16 cellular contexts compared by ENCODE assay signal in genomic region chr10:114206902-114207301, GRCh38. TPM values are rescaled to one million over a fixed set of nuclear protein-coding genes. Genes with fewer than 3 reads are reported as not detected.
DNase-seq lines count a peak whose midpoint lies in the region; ATAC-seq and TF ChIP-seq lines count a peak whose summit lies in the region.
"Had no signal": no experiment of that assay in that cellular context is flagged by ENCODE, and none has a peak within 500 bp of the region (broad histone marks: within the 10 kb centered on the region; RNA-seq: fewer than 3 reads in every experiment).

No MANE protein-coding gene starts in this region.

- no peak for TF ChIP-seq POLR2A in gastroesophageal sphincter (IDR thresholded peaks at IDR 0.05)

- H3K9me3 ChIP-seq in mucosa of descending colon (no peaks in the 10 kb centered on the region), gastroesophageal sphincter (no peaks in the 10 kb centered on the region)
- H3K9me3 ChIP-seq: Caco-2 had no signal

- H3K27ac ChIP-seq in gastroesophageal sphincter = no peak overlapping the region
- H3K27ac ChIP-seq: 22Rv1, GM23248 had no signal

- no peaks in the 10 kb centered on the region for H3K36me3 ChIP-seq in mucosa of descending colon (ENCODE audit: low read depth)
- H3K36me3 ChIP-seq in gastroesophageal sphincter = no peaks in the 10 kb centered on the region

- ATAC-seq in mucosa of descending colon (peak; percentile 54), HG02623 (IDR thresholded peaks at IDR 0.05; ENCODE audit: unreplicated experiment) (no peak), gastroesophageal sphincter (no peak), HG02763 (IDR thresholded peaks at IDR 0.05; ENCODE audit: unreplicated experiment) (no peak)
- ATAC-seq: HCT116 had no signal

- TF ChIP-seq CTCF in epithelial cell of esophagus (IDR thresholded peaks at IDR 0.05; ENCODE audit: insufficient read depth, low read depth, low read length, missing control alignments) (no peak), mucosa of descending colon (IDR thresholded peaks at IDR 0.05) (no peak), gastroesophageal sphincter (IDR thresholded peaks at IDR 0.05) (no peak)

- intact Hi-C loops in mucosa of descending colon (cut with DNase I, micrococcal nuclease) = no loop called here

- DNase-seq in DMS53 (lab: John Stamatoyannopoulos, UW) (peak; percentile 6), DMS53 treated with DMSO at 0.1 percent for 48 hours (lab: John Stamatoyannopoulos, UW; ENCODE audit: unreplicated experiment) (no peak), epithelial cell of esophagus (ENCODE audit: low read depth) (peak; percentile 17), mucosa of descending colon (no peak), NCI-H1048 (lab: John Stamatoyannopoulos, UW) (no peak)
- DNase-seq: Caco-2; CD8-positive, alpha-beta memory T cell; GM23248 had no signal

- H3K27me3 ChIP-seq in gastroesophageal sphincter = peaks cover 5% of the 10 kb centered on the region

- H3K4me3 ChIP-seq in epithelial cell of esophagus (ENCODE audit: low read length) (no peak overlapping the region), mucosa of descending colon (no peak overlapping the region), gastroesophageal sphincter (no peak overlapping the region)
- H3K4me3 ChIP-seq: GM23248 had no signal

- no peak for TF ChIP-seq EP300 in gastroesophageal sphincter (IDR thresholded peaks at IDR 0.05)

- H3K4me1 ChIP-seq in mucosa of descending colon (ENCODE audit: low read depth) (no peaks in the 10 kb centered on the region), gastroesophageal sphincter (no peaks in the 10 kb centered on the region)

- WGBS in gastroesophageal sphincter (ENCODE audit: low coverage in 1 of 2), 2 donors = 44 to 67% methylated on average over 2 of the region's 2 CpGs

RNA-seq across cellular contexts. Expression of gene TDRD1, which starts 27.7 kb away (rescaled TPM):
- total RNA-seq in mucosa of descending colon (1 to 10 TPM in 1 of 3 donors, under 1 TPM in 2; 0.06 to 1.7 (median 0.09) TPM), gastroesophageal sphincter (under 1 TPM in 2 of 4 donors, not detected in 2; 0.12 to 0.42 TPM)
- total RNA-seq: A673, GM23248, HT1080 had no signal

RNA-seq across cellular contexts. Expression of gene VWA2, which starts 32.2 kb away (rescaled TPM):
- total RNA-seq in mucosa of descending colon (1 to 10 TPM in 2 of 3 donors, under 1 TPM in 1; 0.47 to 3.2 (median 1.9) TPM), gastroesophageal sphincter (under 1 TPM in 2 of 4 donors, not detected in 2; 0.13 to 0.25 TPM)
- total RNA-seq: A673; CD8-positive, alpha-beta memory T cell; Daoy; GM23248; HT1080 had no signal

RNA-seq across cellular contexts. Expression of gene CCDC186, which starts 32.9 kb away (rescaled TPM):
- total RNA-seq in mucosa of descending colon (10 to 100 TPM; 36.4 to 54.8 (median 53.6) TPM), gastroesophageal sphincter (10 to 100 TPM; 15.8 to 24.7 (median 20.4) TPM)

Comparison
In these comparisons a context has a peak if more than half of its experiments do, and no peak if none do; other contexts are left out.
1. DNase-seq: peak in DMS53 (single experiment) and epithelial cell of esophagus (single experiment); none in DMS53 treated with DMSO at 0.1 percent for 48 hours (single experiment), mucosa of descending colon (0 of 3) and NCI-H1048 (single experiment).